In genomic region chr6:9875605-9876353, GRCh38 we compare ENCODE assay signal across 1 cellular context.
TF ChIP-seq lines count a peak whose summit lies in the region.

No MANE protein-coding gene starts in this region.

TF ChIP-seq in WTC11, 78 proteins besides CTCF, POLR2A, EP300 and RAD21 (continued from another document):
- TF ChIP-seq ZNF532 (CRISPR knock-in tag; IDR thresholded peaks at IDR 0.05; ENCODE audit: borderline replicate concordance) (no peak), SOX15 (CRISPR knock-in tag; IDR thresholded peaks at IDR 0.05) (no peak), ESRRA (CRISPR knock-in tag; IDR thresholded peaks at IDR 0.05; ENCODE audit: borderline replicate concordance) (no peak), MAX (CRISPR knock-in tag; IDR thresholded peaks at IDR 0.05) (no peak), ZMAT4 (CRISPR knock-in tag; IDR thresholded peaks at IDR 0.05) (no peak), SMAD4 (CRISPR knock-in tag; IDR thresholded peaks at IDR 0.05) (no peak), FOXK1 (CRISPR knock-in tag; IDR thresholded peaks at IDR 0.05) (no peak)
